8 cellular contexts compared by ENCODE assay signal in genomic region chr3:124688580-124689454, GRCh38. TPM values are rescaled to one million over a fixed set of nuclear protein-coding genes. Genes with fewer than 3 reads are reported as not detected.
A peak's percentile ranks its signal among the peaks of the same experiment; 100 is the strongest.
DNase-seq lines count a peak whose midpoint lies in the region; ATAC-seq and TF ChIP-seq lines count a peak whose summit lies in the region.

No MANE protein-coding gene starts in this region.

- peaks cover 7 to 10% of the 10 kb centered on the region in 2 donors for H3K4me1 Mint-ChIP-seq in natural killer cell treated with Interleukin-12 subunit alpha and Interleukin-12 subunit beta and Interleukin-15 and Interleukin-18, amount 100 ng/mL, for 72 hours (ENCODE audit: low read depth in 2 of 2)
- peaks cover 5 to 31% of the 10 kb centered on the region in 2 donors for H3K4me1 Mint-ChIP-seq in stimulated activated naive B cell treated with anti-CD40 and anti-IgM and Interleukin-4, amounts not matched to agents 10 μg/mL and 1 μg/mL and 100 μg/mL, for 72 hours

- peak; percentile 51 to 89 (median 86) for TF ChIP-seq CTCF in esophagus squamous epithelium (IDR thresholded peaks at IDR 0.05)

- H3K36me3 ChIP-seq in esophagus squamous epithelium, result no peaks in the 10 kb centered on the region

- no peaks in the 10 kb centered on the region for H3K9me3 Mint-ChIP-seq in natural killer cell treated with Interleukin-12 subunit alpha and Interleukin-12 subunit beta and Interleukin-15 and Interleukin-18, amount 100 ng/mL, for 72 hours
- no peaks in the 10 kb centered on the region for H3K9me3 Mint-ChIP-seq in stimulated activated naive B cell treated with anti-CD40 and anti-IgM and Interleukin-4, amounts not matched to agents 10 μg/mL and 1 μg/mL and 100 μg/mL, for 72 hours

- no peaks in the 10 kb centered on the region for H3K27me3 ChIP-seq in esophagus squamous epithelium

- H3K4me3 ChIP-seq in esophagus squamous epithelium, result no peak overlapping the region

- H3K9me3 ChIP-seq in esophagus squamous epithelium, result no peaks in the 10 kb centered on the region

- DNase-seq in EL (peak; percentile 76), HT1080 (ENCODE audit: low read depth) (peak; percentile 82), OCI-M1 (lab: John Stamatoyannopoulos, UW) (peak; percentile 89), activated T-cell treated with anti-CD3 and anti-CD28 coated beads for 4 hours (peak; percentile 59), esophagus squamous epithelium (lab: John Stamatoyannopoulos, UW) (no peak)
- DNase-seq in natural killer cell treated with Interleukin-12 subunit alpha and Interleukin-12 subunit beta and Interleukin-15 and Interleukin-18, amount 100 ng/mL, for 72 hours (ENCODE audit: low spot score), result peak; percentile 79
- DNase-seq in stimulated activated naive B cell treated with anti-CD40 and anti-IgM and Interleukin-4, amounts not matched to agents 10 μg/mL and 1 μg/mL and 100 μg/mL, for 72 hours, result peak; percentile 56

- no peak overlapping the region for H3K4me3 Mint-ChIP-seq in natural killer cell treated with Interleukin-12 subunit alpha and Interleukin-12 subunit beta and Interleukin-15 and Interleukin-18, amount 100 ng/mL, for 72 hours
- H3K4me3 Mint-ChIP-seq in stimulated activated naive B cell treated with anti-CD40 and anti-IgM and Interleukin-4, amounts not matched to agents 10 μg/mL and 1 μg/mL and 100 μg/mL, for 72 hours, result no peak overlapping the region

- peaks cover 7 to 25% (median 7%) of the 10 kb centered on the region in 3 donors for H3K4me1 ChIP-seq in esophagus squamous epithelium

- TF ChIP-seq POLR2A in esophagus squamous epithelium (IDR thresholded peaks at IDR 0.05), result no peak

- H3K27ac ChIP-seq in esophagus squamous epithelium, result no peak overlapping the region

- peak; percentile 80 to 81 for ATAC-seq in natural killer cell treated with Interleukin-12 subunit alpha and Interleukin-12 subunit beta and Interleukin-15 and Interleukin-18, amount 100 ng/mL, for 72 hours
- peak; percentile 94 to 95 for ATAC-seq in stimulated activated naive B cell treated with anti-CD40 and anti-IgM and Interleukin-4, amounts not matched to agents 10 μg/mL and 1 μg/mL and 100 μg/mL, for 72 hours (replicated peaks)
- ATAC-seq in GM19023 (IDR thresholded peaks at IDR 0.05; ENCODE audit: unreplicated experiment), result no peak

- H3K27me3 Mint-ChIP-seq in natural killer cell treated with Interleukin-12 subunit alpha and Interleukin-12 subunit beta and Interleukin-15 and Interleukin-18, amount 100 ng/mL, for 72 hours, result peaks cover 0 to 10% of the 10 kb centered on the region in 2 donors
- H3K27me3 Mint-ChIP-seq in stimulated activated naive B cell treated with anti-CD40 and anti-IgM and Interleukin-4, amounts not matched to agents 10 μg/mL and 1 μg/mL and 100 μg/mL, for 72 hours, result peaks cover 16 to 39% of the 10 kb centered on the region in 2 donors

- H3K36me3 Mint-ChIP-seq in natural killer cell treated with Interleukin-12 subunit alpha and Interleukin-12 subunit beta and Interleukin-15 and Interleukin-18, amount 100 ng/mL, for 72 hours, result no peaks in the 10 kb centered on the region
- H3K36me3 Mint-ChIP-seq in stimulated activated naive B cell treated with anti-CD40 and anti-IgM and Interleukin-4, amounts not matched to agents 10 μg/mL and 1 μg/mL and 100 μg/mL, for 72 hours, result peaks cover 0 to 1% of the 10 kb centered on the region in 2 donors

- H3K27ac Mint-ChIP-seq in natural killer cell treated with Interleukin-12 subunit alpha and Interleukin-12 subunit beta and Interleukin-15 and Interleukin-18, amount 100 ng/mL, for 72 hours, result no peak overlapping the region
- peak overlapping the region; percentile 33 for H3K27ac Mint-ChIP-seq in stimulated activated naive B cell treated with anti-CD40 and anti-IgM and Interleukin-4, amounts not matched to agents 10 μg/mL and 1 μg/mL and 100 μg/mL, for 72 hours

- intact Hi-C loops in esophagus squamous epithelium (cut with DNase I), result loop anchor here (2.0 kb wide), 1 partner anchor 124 kb away; no protein-coding TSS in a partner anchor

- WGBS in esophagus squamous epithelium, 2 donors, result 15 to 23% methylated on average over 11 of the region's 11 CpGs

RNA-seq across cellular contexts. Expression of gene UMPS, which starts 41.4 kb away (rescaled TPM):
- 98.9 and 118 TPM in 2 replicates for total RNA-seq in HT1080 (2014; rRNA removed; shearing (Covaris generic))
- 54.2 and 70.7 TPM in 2 replicates for polyA plus RNA-seq in HT1080 (2015; cell fraction: cytosol; rRNA removed)
- polyA plus RNA-seq in HT1080 (2015; cell fraction: nucleus; rRNA removed), result 73.6 and 81.9 TPM in 2 replicates
- 10 to 100 TPM; 11.6 to 33.5 (median 29.2) TPM for total RNA-seq in esophagus squamous epithelium
- 10 to 100 TPM; 42.0 to 56.7 TPM for total RNA-seq in natural killer cell treated with Interleukin-12 subunit alpha and Interleukin-12 subunit beta and Interleukin-15 and Interleukin-18, amount 100 ng/mL, for 72 hours
